1 cellular context compared by ENCODE assay signal in the genomic region with DNA sequence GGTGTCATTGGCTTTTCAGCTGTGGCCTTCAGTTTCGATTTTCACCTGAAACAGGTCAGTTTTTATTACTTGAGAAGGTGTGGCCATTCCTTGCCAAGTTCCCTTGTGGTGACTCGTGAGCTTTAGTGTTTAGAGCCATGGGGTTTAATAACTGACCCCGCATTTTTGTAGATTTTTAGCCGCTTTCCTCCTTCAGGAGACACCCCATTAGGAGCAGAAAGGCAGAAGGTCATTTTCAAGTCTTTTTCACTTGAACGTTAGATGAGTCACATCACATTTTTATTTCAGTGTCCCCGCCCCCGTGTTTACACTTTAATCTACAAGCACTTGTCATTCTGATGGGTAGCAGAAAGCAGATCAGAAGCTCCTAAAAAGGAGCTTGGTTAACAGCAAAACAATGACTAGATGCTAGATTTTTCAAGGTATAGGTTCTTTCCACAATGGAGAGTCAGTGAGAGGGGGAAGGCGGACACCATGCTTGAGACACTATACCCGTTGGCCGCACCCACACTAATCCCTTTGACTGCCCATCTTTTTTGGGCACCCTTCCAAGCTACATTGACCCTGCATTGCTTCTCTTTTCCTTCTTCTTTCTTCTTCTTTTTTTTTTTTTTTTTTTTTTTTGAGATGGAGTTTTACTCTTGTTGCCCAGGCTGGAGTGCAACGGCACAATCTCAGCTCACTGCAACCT.
TF ChIP-seq lines count a peak whose summit lies in the region.

No MANE protein-coding gene starts in this region.

TF ChIP-seq in SK-N-SH, 30 proteins besides CTCF, POLR2A, EP300 and RAD21 (continued from another document):
- TF ChIP-seq, protein P1, sequence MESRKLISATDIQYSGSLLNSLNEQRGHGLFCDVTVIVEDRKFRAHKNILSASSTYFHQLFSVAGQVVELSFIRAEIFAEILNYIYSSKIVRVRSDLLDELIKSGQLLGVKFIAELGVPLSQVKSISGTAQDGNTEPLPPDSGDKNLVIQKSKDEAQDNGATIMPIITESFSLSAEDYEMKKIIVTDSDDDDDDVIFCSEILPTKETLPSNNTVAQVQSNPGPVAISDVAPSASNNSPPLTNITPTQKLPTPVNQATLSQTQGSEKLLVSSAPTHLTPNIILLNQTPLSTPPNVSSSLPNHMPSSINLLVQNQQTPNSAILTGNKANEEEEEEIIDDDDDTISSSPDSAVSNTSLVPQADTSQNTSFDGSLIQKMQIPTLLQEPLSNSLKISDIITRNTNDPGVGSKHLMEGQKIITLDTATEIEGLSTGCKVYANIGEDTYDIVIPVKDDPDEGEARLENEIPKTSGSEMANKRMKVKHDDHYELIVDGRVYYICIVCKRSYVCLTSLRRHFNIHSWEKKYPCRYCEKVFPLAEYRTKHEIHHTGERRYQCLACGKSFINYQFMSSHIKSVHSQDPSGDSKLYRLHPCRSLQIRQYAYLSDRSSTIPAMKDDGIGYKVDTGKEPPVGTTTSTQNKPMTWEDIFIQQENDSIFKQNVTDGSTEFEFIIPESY (IDR thresholded peaks at IDR 0.05; ENCODE audit: borderline replicate concordance, low read depth): no peak
- TF ChIP-seq NRF1 (IDR thresholded peaks at IDR 0.05; ENCODE audit: low read depth, low read length) (no peak), TAF1 (IDR thresholded peaks at IDR 0.05; ENCODE audit: borderline replicate concordance, low read depth, low read length) (no peak), MEF2A (IDR thresholded peaks at IDR 0.05; ENCODE audit: borderline replicate concordance, low read depth) (no peak), NFIC (IDR thresholded peaks at IDR 0.05; ENCODE audit: borderline replicate concordance) (no peak), SIN3A (IDR thresholded peaks at IDR 0.05; ENCODE audit: borderline replicate concordance, low read depth, low read length) (no peak), SMC3 (IDR thresholded peaks at IDR 0.05; ENCODE audit: low read depth, low read length) (no peak), FOXM1 (IDR thresholded peaks at IDR 0.05; ENCODE audit: low read depth) (no peak), TCF12 (IDR thresholded peaks at IDR 0.05) (peak; percentile 75), FOSL2 (IDR thresholded peaks at IDR 0.05; ENCODE audit: borderline replicate concordance, low read depth) (peak; percentile 40; the same call in 1 of the 2 replicates), GABPA (IDR thresholded peaks at IDR 0.05; ENCODE audit: low read depth) (no peak), POLR2AphosphoS5 (IDR thresholded peaks at IDR 0.05; ENCODE audit: low read depth, low read length) (no peak; the same call in 1 of the 2 replicates), CHD2 (IDR thresholded peaks at IDR 0.05; ENCODE audit: low read length, partially characterized antibody) (no peak)
- TF ChIP-seq, protein P2, sequence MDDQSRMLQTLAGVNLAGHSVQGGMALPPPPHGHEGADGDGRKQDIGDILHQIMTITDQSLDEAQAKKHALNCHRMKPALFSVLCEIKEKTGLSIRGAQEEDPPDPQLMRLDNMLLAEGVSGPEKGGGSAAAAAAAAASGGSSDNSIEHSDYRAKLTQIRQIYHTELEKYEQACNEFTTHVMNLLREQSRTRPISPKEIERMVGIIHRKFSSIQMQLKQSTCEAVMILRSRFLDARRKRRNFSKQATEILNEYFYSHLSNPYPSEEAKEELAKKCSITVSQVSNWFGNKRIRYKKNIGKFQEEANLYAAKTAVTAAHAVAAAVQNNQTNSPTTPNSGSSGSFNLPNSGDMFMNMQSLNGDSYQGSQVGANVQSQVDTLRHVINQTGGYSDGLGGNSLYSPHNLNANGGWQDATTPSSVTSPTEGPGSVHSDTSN (IDR thresholded peaks at IDR 0.05): peak; percentile 52
- TF ChIP-seq, protein P3, sequence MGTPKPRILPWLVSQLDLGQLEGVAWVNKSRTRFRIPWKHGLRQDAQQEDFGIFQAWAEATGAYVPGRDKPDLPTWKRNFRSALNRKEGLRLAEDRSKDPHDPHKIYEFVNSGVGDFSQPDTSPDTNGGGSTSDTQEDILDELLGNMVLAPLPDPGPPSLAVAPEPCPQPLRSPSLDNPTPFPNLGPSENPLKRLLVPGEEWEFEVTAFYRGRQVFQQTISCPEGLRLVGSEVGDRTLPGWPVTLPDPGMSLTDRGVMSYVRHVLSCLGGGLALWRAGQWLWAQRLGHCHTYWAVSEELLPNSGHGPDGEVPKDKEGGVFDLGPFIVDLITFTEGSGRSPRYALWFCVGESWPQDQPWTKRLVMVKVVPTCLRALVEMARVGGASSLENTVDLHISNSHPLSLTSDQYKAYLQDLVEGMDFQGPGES (IDR thresholded peaks at IDR 0.05; ENCODE audit: low read depth, low read length): no peak
